Comparison of ENCODE assay signal across 8 cellular contexts in the genomic region with DNA sequence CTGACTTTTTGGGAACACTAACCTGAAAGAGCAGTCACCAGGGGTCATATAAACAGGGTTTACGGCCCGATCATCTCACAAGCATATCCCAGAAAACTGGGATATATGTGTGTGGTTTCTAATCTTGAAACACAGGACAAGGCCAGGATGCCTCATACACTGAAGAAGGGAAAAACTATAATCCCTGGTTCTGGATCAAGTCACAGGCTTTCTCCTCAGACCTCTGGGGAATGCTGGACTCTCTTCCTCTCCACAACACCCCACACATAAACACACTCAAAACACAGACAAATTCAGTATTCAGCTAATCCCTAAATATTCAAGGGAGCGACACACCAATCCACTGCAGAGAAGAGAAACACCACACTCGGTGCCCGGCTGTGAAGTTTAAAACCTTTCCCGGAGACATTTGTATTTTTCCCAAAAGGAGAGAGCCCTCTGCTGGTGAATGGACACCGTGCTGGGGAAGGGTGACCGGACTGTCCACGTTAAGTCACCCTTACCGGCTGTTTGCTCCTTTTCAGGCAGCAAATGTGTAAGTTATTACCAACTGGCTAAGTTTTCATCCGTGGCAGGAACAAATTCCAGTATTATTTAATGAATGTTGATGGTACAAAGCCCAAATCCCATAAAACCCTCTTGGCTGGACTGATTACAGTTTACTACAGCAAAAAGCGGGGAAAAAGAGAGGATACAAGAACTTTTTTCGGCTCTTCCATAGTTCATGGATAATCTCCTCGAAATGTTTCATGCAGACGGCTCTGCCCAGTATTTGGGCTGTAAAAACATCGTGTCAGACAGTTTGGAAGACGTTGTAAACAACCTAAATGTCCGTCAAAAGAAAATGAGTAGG.
DNase-seq lines count a peak whose midpoint lies in the region; ATAC-seq, FAIRE-seq and TF ChIP-seq lines count a peak whose summit lies in the region.

No MANE protein-coding gene starts in this region.

- H3K9me3 ChIP-seq in endothelial cell of umbilical vein (replicated peaks; ENCODE audit: control insufficient read depth, insufficient read depth, low read length) = no peaks in the 10 kb centered on the region
- no peaks in the 10 kb centered on the region for H3K9me3 ChIP-seq in vagina
- no peaks in the 10 kb centered on the region for H3K9me3 ChIP-seq in T-helper 17 cell (ENCODE audit: control insufficient read depth, low read length, poor library complexity, severe bottlenecking)

- H3K79me2 ChIP-seq in endothelial cell of umbilical vein (ENCODE audit: control insufficient read depth, insufficient read depth, low read length) = no peaks in the 10 kb centered on the region

- H3K4me1 Mint-ChIP-seq in mesothelial cell of epicardium (peaks cover 6% of the 10 kb centered on the region), T-helper 17 cell (no peaks in the 10 kb centered on the region)

- no peak overlapping the region for H3K4me3 Mint-ChIP-seq in mesothelial cell of epicardium
- H3K4me3 Mint-ChIP-seq in T-helper 17 cell = no peak overlapping the region

- dilution Hi-C loops in endothelial cell of umbilical vein (cut with MboI; ENCODE audit: extremely low pct_ligation_motif_present, low sequenced_read_pairs) = no loop called here

- peaks cover 3% of the 10 kb centered on the region for H3K9me3 Mint-ChIP-seq in mesothelial cell of epicardium

- H3K27ac Mint-ChIP-seq in mesothelial cell of epicardium (peak overlapping the region; percentile 60), T-helper 17 cell (no peak overlapping the region)

- H3K4me3 ChIP-seq in endothelial cell of umbilical vein (replicated peaks in 1 of 3; ENCODE audit: insufficient read depth in 1 of 3, low read depth in 1 of 3, low read length in 3 of 3) (no peak overlapping the region), vagina (peak overlapping the region in 1 of 2 donors; percentile 19)

- H4K20me1 ChIP-seq in endothelial cell of umbilical vein (replicated peaks; ENCODE audit: control insufficient read depth, extremely low read depth, insufficient read depth, low read length) = no peaks in the 10 kb centered on the region

- intact Hi-C loops in endothelial cell of umbilical vein (cut with micrococcal nuclease) (loop anchor here (1.0 to 5.0 kb wide), 2 partner anchors 501 to 677 kb away; no protein-coding TSS in a partner anchor), vagina (cut with DNase I) (loop anchor here (5.0 kb wide), 1 partner anchor 676 kb away; no protein-coding TSS in a partner anchor)

- BruUV-seq in endothelial cell of umbilical vein (replicated peaks; lab: Mats Ljungman, UMichigan) = no TSS peak

- no peak for ATAC-seq in T-helper 17 cell

- H3K9me1 ChIP-seq in endothelial cell of umbilical vein (replicated peaks; ENCODE audit: control insufficient read depth, extremely low read depth, insufficient read depth, low read length) = no peaks in the 10 kb centered on the region

- no peaks in the 10 kb centered on the region for H3K36me3 ChIP-seq in endothelial cell of umbilical vein (ENCODE audit: control insufficient read depth in 2 of 2, extremely low read depth in 1 of 2, insufficient read depth in 2 of 2, low read length in 2 of 2)
- no peaks in the 10 kb centered on the region for H3K36me3 ChIP-seq in vagina

- H3K36me3 Mint-ChIP-seq in mesothelial cell of epicardium = no peaks in the 10 kb centered on the region
- no peaks in the 10 kb centered on the region for H3K36me3 Mint-ChIP-seq in T-helper 17 cell (ENCODE audit: low read depth)

- H3K9ac ChIP-seq in endothelial cell of umbilical vein (replicated peaks; ENCODE audit: extremely low read depth, insufficient read depth, low read length) = no peak overlapping the region

- peak overlapping the region; percentile 48 for H2AFZ ChIP-seq in endothelial cell of umbilical vein (ENCODE audit: low read depth, low read length)

- TF ChIP-seq POLR2A in endothelial cell of umbilical vein (IDR thresholded peaks at IDR 0.05; ENCODE audit: low read depth, low read length) = no peak
- no peak for TF ChIP-seq POLR2A in vagina (IDR thresholded peaks at IDR 0.05)

- TF ChIP-seq CTCF in endothelial cell of umbilical vein (IDR thresholded peaks at IDR 0.05; ENCODE audit: extremely low read depth in 1 of 2, insufficient read depth in 1 of 2, low read depth in 1 of 2, low read length in 2 of 2) = peak; percentile 75 to 76
- TF ChIP-seq CTCF in mesothelial cell of epicardium (IDR thresholded peaks at IDR 0.05; ENCODE audit: unreplicated experiment) = peak; percentile 65
- TF ChIP-seq CTCF in vagina (IDR thresholded peaks at IDR 0.05) = peak; percentile 64 to 74 (median 68)

- no peak overlapping the region for H3K4me2 ChIP-seq in endothelial cell of umbilical vein (ENCODE audit: insufficient read depth, low read length)

- DNase-seq in Daoy (ENCODE audit: low read depth) (peak; percentile 56), HuH-7 (ENCODE audit: low spot score) (peak; percentile 60), SHP77 (lab: John Stamatoyannopoulos, UW) (peak; percentile 51 to 65), endothelial cell of umbilical vein (ENCODE audit: low read depth, low spot score) (peak; percentile 60), mesothelial cell of epicardium (ENCODE audit: low spot score in 2 of 2, unreplicated experiment in 2 of 2) (peak; percentile 25 to 63), vagina (ENCODE audit: extremely low spot score in 2 of 2) (no peak), KG1 (lab: John Stamatoyannopoulos, UW) (no peak), T-helper 17 cell (no peak)

- H3K27ac ChIP-seq in endothelial cell of umbilical vein (ENCODE audit: insufficient read depth, low read depth, low read length) (no peak overlapping the region), vagina (peak overlapping the region; percentile 69)

- FAIRE-seq in endothelial cell of umbilical vein (lab: Jason Lieb, UNC) = peak; percentile 79

- POLR2A ChIA-PET in endothelial cell of umbilical vein (lab: Charles Lee) = no interaction called here

- H3K27me3 ChIP-seq in endothelial cell of umbilical vein (ENCODE audit: control insufficient read depth in 2 of 2, insufficient read depth in 2 of 2, low read length in 2 of 2) (no peaks in the 10 kb centered on the region), vagina (no peaks in the 10 kb centered on the region)

- CTCF ChIA-PET in endothelial cell of umbilical vein (lab: Charles Lee) = interaction anchor here (1.3 to 1.4 kb wide), 2 partner anchors 675 to 677 kb away, joined by 7 to 16 read pairs; no protein-coding TSS in a partner anchor

- H3K4me1 ChIP-seq in endothelial cell of umbilical vein (ENCODE audit: control insufficient read depth, extremely low read depth, insufficient read depth, low read length) (no peaks in the 10 kb centered on the region), vagina (peaks cover 12% of the 10 kb centered on the region)

- no peaks in the 10 kb centered on the region for H3K27me3 Mint-ChIP-seq in mesothelial cell of epicardium (ENCODE audit: low read depth)
- H3K27me3 Mint-ChIP-seq in T-helper 17 cell = no peaks in the 10 kb centered on the region

TF ChIP-seq in endothelial cell of umbilical vein, 7 proteins besides CTCF, POLR2A, EP300 and RAD21:
- no peak for TF ChIP-seq POLR2AphosphoS5 (IDR thresholded peaks at IDR 0.05; ENCODE audit: insufficient read depth, low read depth, low read length)
- TF ChIP-seq FOS (IDR thresholded peaks at IDR 0.05; ENCODE audit: borderline replicate concordance, insufficient read depth, low read length) = no peak
- no peak for TF ChIP-seq GATA2 (IDR thresholded peaks at IDR 0.05; ENCODE audit: insufficient read depth, insufficient read length, low read depth, low read length)
- TF ChIP-seq EZH2 (IDR thresholded peaks at IDR 0.05; ENCODE audit: borderline replicate concordance, low read depth, low read length, severe bottlenecking) = no peak
- no peak for TF ChIP-seq MYC (IDR thresholded peaks at IDR 0.05; ENCODE audit: low read depth, low read length)
- TF ChIP-seq, protein P1, sequence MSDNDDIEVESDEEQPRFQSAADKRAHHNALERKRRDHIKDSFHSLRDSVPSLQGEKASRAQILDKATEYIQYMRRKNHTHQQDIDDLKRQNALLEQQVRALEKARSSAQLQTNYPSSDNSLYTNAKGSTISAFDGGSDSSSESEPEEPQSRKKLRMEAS (IDR thresholded peaks at IDR 0.05; ENCODE audit: insufficient read depth, insufficient read length) = no peak
- no peak for TF ChIP-seq JUN (IDR thresholded peaks at IDR 0.05; ENCODE audit: borderline replicate concordance, insufficient read depth, insufficient read length, low read depth)
TF ChIP-seq in endothelial cell of umbilical vein: peak in this region for 0.

Comparison
In these comparisons a context has a peak if more than half of its experiments do, and no peak if none do; other contexts are left out.
1. DNase-seq: peak in Daoy (single experiment), HuH-7 (single experiment), SHP77 (2 of 2), endothelial cell of umbilical vein (single experiment) and mesothelial cell of epicardium (2 of 2); none in vagina (0 of 2), KG1 (single experiment) and T-helper 17 cell (0 of 3).
2. Peak in every context shown above with its lines, with median percentiles within 50 percentile points of each other: CTCF ChIP-seq.